9 cellular contexts compared by ENCODE assay signal in the genomic region with DNA sequence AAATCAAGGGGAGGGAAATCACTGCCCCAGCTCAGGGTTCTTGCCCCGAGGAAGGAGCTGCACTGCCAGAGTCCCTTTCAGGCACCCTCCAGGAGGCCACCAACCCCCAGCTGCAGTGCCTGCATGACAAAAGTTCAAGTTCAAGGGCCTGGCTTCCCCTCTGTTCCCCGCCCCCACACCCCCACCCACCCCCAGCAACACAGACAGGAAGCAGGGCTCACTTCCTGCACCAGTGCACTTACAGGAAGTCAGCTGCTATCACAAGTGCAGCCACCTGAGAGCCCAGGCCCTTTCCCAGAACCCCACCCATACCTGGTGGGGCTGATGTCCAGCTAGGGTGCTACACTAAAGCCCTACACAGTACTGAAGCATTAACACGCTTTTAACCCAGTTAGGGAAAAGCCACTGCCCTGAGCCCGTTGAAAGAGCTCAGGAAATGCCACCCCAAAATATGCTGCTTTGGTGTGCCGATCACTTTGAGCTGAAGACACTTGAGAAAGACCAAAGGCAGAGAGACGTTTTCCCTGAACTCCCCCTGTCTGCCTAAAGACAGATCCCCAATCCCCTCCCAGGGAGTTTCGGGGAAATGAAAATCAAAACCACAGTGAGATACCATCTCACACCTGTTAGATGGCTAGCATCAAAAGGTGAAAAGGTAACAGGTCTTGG.
DNase-seq lines count a peak whose midpoint lies in the region; ATAC-seq lines count a peak whose summit lies in the region.
"Had no signal": no experiment of that assay in that cellular context is flagged by ENCODE, and none has a peak within 500 bp of the region (broad histone marks: within the 10 kb centered on the region; RNA-seq: fewer than 3 reads in every experiment).

No MANE protein-coding gene starts in this region.

- peak; percentile 57 for DNase-seq in activated CD8-positive, alpha-beta memory T cell treated with anti-CD3 and anti-CD28 coated beads, Interleukin-2, amount 50 U/mL, for 4 hours
- peak; percentile 30 to 32 for DNase-seq in stimulated activated CD4-positive, alpha-beta T cell treated with anti-CD3 and anti-CD28 coated beads, Interleukin-15, amount 100 ng/mL, for 1 hour (ENCODE audit: low read depth in 1 of 2, low spot score in 1 of 2)
- no peak for DNase-seq in 8988T
- no peak for DNase-seq in AG08396 (ENCODE audit: low spot score)
- DNase-seq: heart left ventricle had no signal

- ATAC-seq in GM19395 (IDR thresholded peaks at IDR 0.05; ENCODE audit: unreplicated experiment) (peak; percentile 63), HG03378 (IDR thresholded peaks at IDR 0.05; ENCODE audit: unreplicated experiment) (peak; percentile 40), GM18873 (IDR thresholded peaks at IDR 0.05; ENCODE audit: low FRiP score, unreplicated experiment) (no peak), HG03439 (IDR thresholded peaks at IDR 0.05; ENCODE audit: unreplicated experiment) (no peak)

Comparison
In these comparisons a context has a peak if more than half of its experiments do, and no peak if none do; other contexts are left out.
1. ATAC-seq: peak in GM19395 (single experiment) and HG03378 (single experiment); none in GM18873 (single experiment) and HG03439 (single experiment).
2. DNase-seq: peak in activated CD8-positive, alpha-beta memory T cell treated with anti-CD3 and anti-CD28 coated beads, Interleukin-2, amount 50 U/mL, for 4 hours (single experiment) and stimulated activated CD4-positive, alpha-beta T cell treated with anti-CD3 and anti-CD28 coated beads, Interleukin-15, amount 100 ng/mL, for 1 hour (2 of 2); none in 8988T (single experiment) and AG08396 (single experiment).